Comparison of ENCODE assay signal across 12 cellular contexts in the genomic region with DNA sequence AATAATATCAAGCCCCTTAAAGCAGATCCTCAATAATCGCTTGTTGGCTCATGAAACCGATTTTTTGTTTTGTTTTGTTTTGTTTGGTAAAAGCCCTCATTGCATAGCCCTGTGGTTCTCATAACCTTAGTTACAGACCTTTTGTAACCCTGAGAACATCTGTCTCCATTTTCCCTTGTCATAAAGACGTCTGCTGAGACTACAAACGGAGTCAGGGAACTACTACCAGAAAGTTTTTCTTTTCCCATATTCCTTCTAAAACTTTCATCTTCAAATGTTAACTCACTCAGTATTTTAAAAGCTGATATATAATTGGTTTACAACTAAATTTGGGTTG. TPM values are rescaled to one million over a fixed set of nuclear protein-coding genes. Genes with fewer than 3 reads are reported as not detected.
DNase-seq lines count a peak whose midpoint lies in the region; ATAC-seq and TF ChIP-seq lines count a peak whose summit lies in the region.
"Had no signal": no experiment of that assay in that cellular context is flagged by ENCODE, and none has a peak within 500 bp of the region (broad histone marks: within the 10 kb centered on the region; RNA-seq: fewer than 3 reads in every experiment).

No MANE protein-coding gene starts in this region.

- no peak overlapping the region for H3K27ac ChIP-seq in PC-3 (ENCODE audit: low read length)

- no TSS peak for BruUV-seq in PC-3 (replicated peaks; lab: Mats Ljungman, UMichigan)

- peak overlapping the region; percentile 93 for H3K4me2 ChIP-seq in PC-3 (ENCODE audit: low read length)

- no peaks in the 10 kb centered on the region for H3K27me3 Mint-ChIP-seq in activated CD4-positive, alpha-beta T cell treated with anti-CD3 and anti-CD28 coated beads for 36 hours

- H3F3A ChIP-seq in PC-3 (ENCODE audit: low read length, unreplicated experiment), result no peaks in the 10 kb centered on the region

- no peak for DNase-seq in activated CD4-positive, alpha-beta T cell treated with anti-CD3 and anti-CD28 coated beads for 36 hours
- DNase-seq in activated CD4-positive, alpha-beta T cell treated with anti-CD3 and anti-CD28 coated beads for 1 hour, result no peak
- DNase-seq in PC-3 (no peak), erythroblast (lab: John Stamatoyannopoulos, UW) (peak; percentile 60 to 73), islet precursor cell (no peak)
- DNase-seq in stimulated activated effector memory CD8-positive, alpha-beta T cell treated with anti-CD3 and anti-CD28 coated beads, Interleukin-12 subunit alpha, Interleukin-12 subunit beta, amount 100 ng/mL, for 72 hours (ENCODE audit: low spot score in 2 of 2), result no peak
- DNase-seq: effector CD8-positive, alpha-beta T cell; left lung; stimulated activated CD4-positive, alpha-beta T cell treated with anti-CD3 and anti-CD28 coated beads, Interleukin-4, amount 100 ng/mL, for 4 hours had no signal

- H2AFZ ChIP-seq in PC-3 (ENCODE audit: low read length), result no peak overlapping the region

- H3K36me3 ChIP-seq in PC-3 (ENCODE audit: low read depth, low read length), result no peaks in the 10 kb centered on the region
- H3K36me3 ChIP-seq: left lung had no signal

- no peaks in the 10 kb centered on the region for H3K9me3 Mint-ChIP-seq in activated CD4-positive, alpha-beta T cell treated with anti-CD3 and anti-CD28 coated beads for 36 hours (ENCODE audit: low read depth)
- H3K9me3 Mint-ChIP-seq in stimulated activated effector memory CD8-positive, alpha-beta T cell treated with anti-CD3 and anti-CD28 coated beads, Interleukin-12 subunit alpha, Interleukin-12 subunit beta, amount 100 ng/mL, for 72 hours, result no peaks in the 10 kb centered on the region

- H3K9ac ChIP-seq in PC-3 (ENCODE audit: low read length), result no peak overlapping the region

- POLR2A ChIA-PET in activated CD4-positive, alpha-beta T cell treated with anti-CD3 and anti-CD28 coated beads for 36 hours (lab: Charles Lee), result interaction anchor here (1.0 kb wide), 1 partner anchor 60 kb away, joined by 3 read pairs; no protein-coding TSS in a partner anchor
- POLR2A ChIA-PET in PC-3 (lab: Charles Lee; ENCODE audit: unreplicated experiment), result no interaction called here

- intact Hi-C loops in activated CD4-positive, alpha-beta T cell treated with anti-CD3 and anti-CD28 coated beads for 36 hours (cut with DNase I, micrococcal nuclease), result loop anchor here (1.0 to 10.0 kb wide), 6 partner anchors 63 to 1926 kb away; a partner anchor contains a TSS
- intact Hi-C loops in PC-3 (cut with micrococcal nuclease), result loop anchor here (2.0 kb wide), 2 partner anchors 59 to 75 kb away; a partner anchor contains a TSS

- TF ChIP-seq CTCF in PC-3 (conservative IDR thresholded peaks at IDR 0.05; ENCODE audit: low read depth, low read length), result no peak

- no peaks in the 10 kb centered on the region for H3K9me2 ChIP-seq in PC-3 (replicated peaks; ENCODE audit: low read length)

- no peak for ATAC-seq in activated CD4-positive, alpha-beta T cell treated with anti-CD3 and anti-CD28 coated beads for 36 hours
- ATAC-seq in PC-3, result no peak
- no peak for ATAC-seq in stimulated activated effector memory CD8-positive, alpha-beta T cell treated with anti-CD3 and anti-CD28 coated beads, Interleukin-12 subunit alpha, Interleukin-12 subunit beta, amount 100 ng/mL, for 72 hours
- ATAC-seq in GM19351 (IDR thresholded peaks at IDR 0.05; ENCODE audit: unreplicated experiment), result no peak
- no peak for ATAC-seq in HG02678 (IDR thresholded peaks at IDR 0.05; ENCODE audit: unreplicated experiment)

- no peak for TF ChIP-seq POLR2A in erythroblast (IDR thresholded peaks at IDR 0.05; ENCODE audit: low read length)

- H4K20me1 ChIP-seq in PC-3 (ENCODE audit: low read length), result 0 out of 2 replicates have a peak, but pooled peaks cover 4% of the 10 kb centered on the region

- peak overlapping the region; percentile 92 for H3K27ac Mint-ChIP-seq in activated CD4-positive, alpha-beta T cell treated with anti-CD3 and anti-CD28 coated beads for 36 hours
- peak overlapping the region; percentile 96 for H3K27ac Mint-ChIP-seq in stimulated activated effector memory CD8-positive, alpha-beta T cell treated with anti-CD3 and anti-CD28 coated beads, Interleukin-12 subunit alpha, Interleukin-12 subunit beta, amount 100 ng/mL, for 72 hours

- CTCF ChIA-PET in activated CD4-positive, alpha-beta T cell treated with anti-CD3 and anti-CD28 coated beads for 36 hours (lab: Charles Lee), result interaction anchor here (1.0 to 3.5 kb wide), 7 partner anchors 10 to 74 kb away, joined by 3 to 32 read pairs (median 3); a partner anchor contains a TSS
- CTCF ChIA-PET in PC-3 (lab: Charles Lee), result no interaction called here

- peaks cover 39% of the 10 kb centered on the region for H3K79me2 ChIP-seq in PC-3 (ENCODE audit: low read length)

- peak overlapping the region; percentile 78 for H3K4me3 Mint-ChIP-seq in activated CD4-positive, alpha-beta T cell treated with anti-CD3 and anti-CD28 coated beads for 36 hours
- peak overlapping the region; percentile 73 for H3K4me3 Mint-ChIP-seq in stimulated activated effector memory CD8-positive, alpha-beta T cell treated with anti-CD3 and anti-CD28 coated beads, Interleukin-12 subunit alpha, Interleukin-12 subunit beta, amount 100 ng/mL, for 72 hours

- peak overlapping the region; percentile 92; the same call in 1 of the 2 replicates for H3K4me3 ChIP-seq in PC-3 (ENCODE audit: low read length)

- peaks cover 39% of the 10 kb centered on the region for H3K4me1 Mint-ChIP-seq in activated CD4-positive, alpha-beta T cell treated with anti-CD3 and anti-CD28 coated beads for 36 hours
- peaks cover 28% of the 10 kb centered on the region for H3K4me1 Mint-ChIP-seq in stimulated activated effector memory CD8-positive, alpha-beta T cell treated with anti-CD3 and anti-CD28 coated beads, Interleukin-12 subunit alpha, Interleukin-12 subunit beta, amount 100 ng/mL, for 72 hours

- H3K4me1 ChIP-seq in PC-3 (ENCODE audit: insufficient read depth, low read length), result peaks cover 21% of the 10 kb centered on the region

- H3K9me3 ChIP-seq in PC-3 (ENCODE audit: low read length), result no peaks in the 10 kb centered on the region
- H3K9me3 ChIP-seq: left lung had no signal

- H3K36me3 Mint-ChIP-seq in activated CD4-positive, alpha-beta T cell treated with anti-CD3 and anti-CD28 coated beads for 36 hours (ENCODE audit: low read depth), result peaks cover 16% of the 10 kb centered on the region
- H3K36me3 Mint-ChIP-seq in stimulated activated effector memory CD8-positive, alpha-beta T cell treated with anti-CD3 and anti-CD28 coated beads, Interleukin-12 subunit alpha, Interleukin-12 subunit beta, amount 100 ng/mL, for 72 hours, result peaks cover 39% of the 10 kb centered on the region

- H3K27me3 ChIP-seq in PC-3 (ENCODE audit: low read length), result no peaks in the 10 kb centered on the region
- H3K27me3 ChIP-seq: left lung had no signal

RNA-seq across cellular contexts. Expression of a gene that starts 1.3 kb away (rescaled TPM):
- total RNA-seq in activated CD4-positive, alpha-beta T cell treated with anti-CD3 and anti-CD28 coated beads for 36 hours, result 100 to 1,000 TPM; 367 to 440 TPM
- total RNA-seq in PC-3 (2014; rRNA removed), result 14.8 and 32.6 TPM in 2 replicates

RNA-seq across cellular contexts. Expression of a gene that starts 43.8 kb away (rescaled TPM):
- 1 to 10 TPM; 1.5 to 2.9 TPM for total RNA-seq in activated CD4-positive, alpha-beta T cell treated with anti-CD3 and anti-CD28 coated beads for 36 hours
- not detected in 2 replicates for total RNA-seq in PC-3 (2014; rRNA removed)
- total RNA-seq: H7 had no signal

RNA-seq across cellular contexts. Expression of a gene that starts 59.5 kb away (rescaled TPM):
- 10 to 100 TPM; 13.9 to 20.7 TPM for total RNA-seq in activated CD4-positive, alpha-beta T cell treated with anti-CD3 and anti-CD28 coated beads for 36 hours
- total RNA-seq in PC-3 (2014; rRNA removed), result 7.5 and 14.3 TPM in 2 replicates

Comparison
In these comparisons a context has a peak if more than half of its experiments do, and no peak if none do; other contexts are left out.
1. DNase-seq: peak in erythroblast (2 of 2); none in activated CD4-positive, alpha-beta T cell treated with anti-CD3 and anti-CD28 coated beads for 36 hours (single experiment), activated CD4-positive, alpha-beta T cell treated with anti-CD3 and anti-CD28 coated beads for 1 hour (single experiment), PC-3 (single experiment), stimulated activated effector memory CD8-positive, alpha-beta T cell treated with anti-CD3 and anti-CD28 coated beads, Interleukin-12 subunit alpha, Interleukin-12 subunit beta, amount 100 ng/mL, for 72 hours (0 of 2) and islet precursor cell (single experiment).
2. RNA of a gene that starts 1.3 kb away (total RNA-seq): 367 to 440 TPM in activated CD4-positive, alpha-beta T cell treated with anti-CD3 and anti-CD28 coated beads for 36 hours; 14.8 to 32.6 TPM in PC-3; every median in the first group is over 10 times any median in the second.